19 cellular contexts compared by ENCODE assay signal in genomic region chr6:56148488-56149190, GRCh38.
"Had no signal": no experiment of that assay in that cellular context is flagged by ENCODE, and none has a peak within 500 bp of the region (broad histone marks: within the 10 kb centered on the region; RNA-seq: fewer than 3 reads in every experiment).

No MANE protein-coding gene starts in this region.

- H3K27ac ChIP-seq: gastroesophageal sphincter had no signal

- H3K27me3 Mint-ChIP-seq: activated CD8-positive, alpha-beta memory T cell treated with anti-CD3 and anti-CD28 coated beads, Interleukin-2, amount 10 ng/mL, durations not matched to agents 7 days and 5 days; activated naive CD4-positive, alpha-beta T cell treated with anti-CD3 and anti-CD28 coated beads, Interleukin-2, amount 50 U/mL, for 24 hours; activated T-cell treated with anti-CD3 and anti-CD28 coated beads, Interleukin-2, amount 50 U/mL, for 24 hours; effector memory CD8-positive, alpha-beta T cell; T-cell had no signal

- H3K27ac Mint-ChIP-seq: activated CD8-positive, alpha-beta memory T cell treated with anti-CD3 and anti-CD28 coated beads, Interleukin-2, amount 10 ng/mL, durations not matched to agents 7 days and 5 days; activated naive CD4-positive, alpha-beta T cell treated with anti-CD3 and anti-CD28 coated beads, Interleukin-2, amount 50 U/mL, for 24 hours; activated T-cell treated with anti-CD3 and anti-CD28 coated beads, Interleukin-2, amount 50 U/mL, for 24 hours; effector memory CD8-positive, alpha-beta T cell; natural killer cell; T-cell had no signal

- H3K27me3 ChIP-seq: gastroesophageal sphincter had no signal

- H3K36me3 Mint-ChIP-seq: activated CD8-positive, alpha-beta memory T cell treated with anti-CD3 and anti-CD28 coated beads, Interleukin-2, amount 10 ng/mL, durations not matched to agents 7 days and 5 days; activated naive CD4-positive, alpha-beta T cell treated with anti-CD3 and anti-CD28 coated beads, Interleukin-2, amount 50 U/mL, for 24 hours; T-cell had no signal

- ATAC-seq: activated CD8-positive, alpha-beta memory T cell treated with anti-CD3 and anti-CD28 coated beads, Interleukin-2, amount 10 ng/mL, durations not matched to agents 7 days and 5 days; effector memory CD8-positive, alpha-beta T cell; gastroesophageal sphincter; left lobe of liver; natural killer cell; stimulated activated naive CD8-positive, alpha-beta T cell treated with anti-CD3 and anti-CD28 coated beads, Interleukin-15, Interleukin-2, amounts not matched to agents 100 U/mL and 50 U/mL, for 24 hours; T-cell had no signal

- DNase-seq: activated CD4-positive, alpha-beta T cell treated with anti-CD3 and anti-CD28 coated beads for 1 hour; activated CD4-positive, alpha-beta T cell treated with anti-CD3 and anti-CD28 coated beads, Interleukin-2, amount 50 U/mL, for 48 hours; activated CD8-positive, alpha-beta memory T cell treated with anti-CD3 and anti-CD28 coated beads, Interleukin-2, amount 10 ng/mL, durations not matched to agents 7 days and 5 days; activated effector memory CD4-positive, alpha-beta T cell treated with Interleukin-2 at 50 U/mL for 16 hours; activated T-cell treated with anti-CD3 and anti-CD28 coated beads, Interleukin-2, amount 50 U/mL, for 24 hours; caudate nucleus; cortex of kidney; effector memory CD8-positive, alpha-beta T cell; islet precursor cell; natural killer cell; nucleus accumbens; stimulated activated CD4-positive, alpha-beta T cell treated with anti-CD3 and anti-CD28 coated beads, Interleukin-4, amount 100 ng/mL, for 1 hour; stimulated activated CD8-positive, alpha-beta memory T cell treated with anti-CD3 and anti-CD28 coated beads, Interleukin-4, amount 100 ng/mL, for 48 hours; stimulated activated naive CD8-positive, alpha-beta T cell treated with anti-CD3 and anti-CD28 coated beads, Interleukin-15, Interleukin-2, amounts not matched to agents 100 U/mL and 50 U/mL, for 24 hours; T-cell; T1000 had no signal

- H3K4me3 ChIP-seq: gastroesophageal sphincter had no signal

- H3K4me1 Mint-ChIP-seq: activated CD8-positive, alpha-beta memory T cell treated with anti-CD3 and anti-CD28 coated beads, Interleukin-2, amount 10 ng/mL, durations not matched to agents 7 days and 5 days; activated naive CD4-positive, alpha-beta T cell treated with anti-CD3 and anti-CD28 coated beads, Interleukin-2, amount 50 U/mL, for 24 hours; natural killer cell; T-cell had no signal

- H3K4me3 Mint-ChIP-seq: activated CD8-positive, alpha-beta memory T cell treated with anti-CD3 and anti-CD28 coated beads, Interleukin-2, amount 10 ng/mL, durations not matched to agents 7 days and 5 days; activated naive CD4-positive, alpha-beta T cell treated with anti-CD3 and anti-CD28 coated beads, Interleukin-2, amount 50 U/mL, for 24 hours; activated T-cell treated with anti-CD3 and anti-CD28 coated beads, Interleukin-2, amount 50 U/mL, for 24 hours; effector memory CD8-positive, alpha-beta T cell; natural killer cell; T-cell had no signal
